ENCODE assay signal across 8 cellular contexts in the genomic region with DNA sequence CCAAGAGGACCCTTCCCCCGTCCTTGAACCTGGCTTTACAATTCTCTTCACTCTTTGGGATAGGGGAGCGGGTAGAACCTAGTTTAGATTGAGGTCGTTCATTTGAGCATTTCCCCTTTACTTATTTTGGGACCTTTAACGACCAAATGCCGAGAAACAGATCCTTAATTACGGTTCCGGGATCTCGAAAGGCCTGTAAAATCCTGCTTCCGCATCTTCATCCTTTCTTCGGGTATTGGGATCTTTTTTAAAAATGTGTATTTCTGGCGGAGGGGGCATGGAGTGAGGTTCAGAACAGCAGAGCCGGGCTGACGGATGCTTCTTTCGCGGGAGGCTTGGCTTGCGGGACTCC.
DNase-seq lines count a peak whose midpoint lies in the region; TF ChIP-seq lines count a peak whose summit lies in the region.

No MANE protein-coding gene starts in this region.

- no peaks in the 10 kb centered on the region for H3K27me3 ChIP-seq in BLaER1

- no peaks in the 10 kb centered on the region for H3K9me3 Mint-ChIP-seq in nephron progenitor cell

- H3K27ac Mint-ChIP-seq in nephron progenitor cell, result peak overlapping the region; percentile 70

- no peaks in the 10 kb centered on the region for H3K36me3 Mint-ChIP-seq in nephron progenitor cell (ENCODE audit: low read depth)

- peaks cover 26% of the 10 kb centered on the region for H3K4me1 ChIP-seq in BLaER1

- peak overlapping the region; percentile 99 for H3K9ac ChIP-seq in BLaER1

- H3K4me3 ChIP-seq in BLaER1 (peak overlapping the region; percentile 96), coronary artery (peak overlapping the region; percentile 93)

- peak overlapping the region; percentile 85 for H3K4me2 ChIP-seq in BLaER1

- H3K27ac ChIP-seq in BLaER1, result peak overlapping the region; percentile 100
- peak overlapping the region; percentile 97 for H3K27ac ChIP-seq in KOPT-K1 (ENCODE audit: low read depth, low read length, poor library complexity, severe bottlenecking)
- peak overlapping the region; percentile 99 to 100 for H3K27ac ChIP-seq in coronary artery

- H4K20me1 ChIP-seq in BLaER1, result peaks cover 32% of the 10 kb centered on the region

- H3K4me3 Mint-ChIP-seq in nephron progenitor cell, result peak overlapping the region; percentile 92

- H3K9me3 ChIP-seq in BLaER1 (no peaks in the 10 kb centered on the region; the same call in 1 of the 2 replicates), KOPT-K1 (ENCODE audit: insufficient read depth, low read length, poor library complexity, severe bottlenecking) (no peaks in the 10 kb centered on the region)

- peaks cover 8% of the 10 kb centered on the region for H3K27me3 Mint-ChIP-seq in nephron progenitor cell (ENCODE audit: low read depth, poor library complexity)

- peaks cover 39% of the 10 kb centered on the region for H3K4me1 Mint-ChIP-seq in nephron progenitor cell

- TF ChIP-seq CTCF in coronary artery (IDR thresholded peaks at IDR 0.05), result no peak
- TF ChIP-seq CTCF in nephron progenitor cell (IDR thresholded peaks at IDR 0.05), result no peak

- no peak for DNase-seq in coronary artery (ENCODE audit: low spot score)
- DNase-seq in nephron progenitor cell, result no peak
- no peak for DNase-seq in DMS53 treated with DMSO at 0.1 percent for 48 hours (lab: John Stamatoyannopoulos, UW; ENCODE audit: unreplicated experiment)
- no peak for DNase-seq in SIG-M5 (lab: John Stamatoyannopoulos, UW)
- no peak for DNase-seq in cortex of kidney (lab: John Stamatoyannopoulos, UW)
- no peak for DNase-seq in Kasumi-1 (lab: John Stamatoyannopoulos, UW)

- H3K36me3 ChIP-seq in BLaER1 (no peaks in the 10 kb centered on the region), KOPT-K1 (ENCODE audit: insufficient read depth, low read length) (no peaks in the 10 kb centered on the region)
